Comparison of ENCODE assay signal across 8 cellular contexts in the genomic region with DNA sequence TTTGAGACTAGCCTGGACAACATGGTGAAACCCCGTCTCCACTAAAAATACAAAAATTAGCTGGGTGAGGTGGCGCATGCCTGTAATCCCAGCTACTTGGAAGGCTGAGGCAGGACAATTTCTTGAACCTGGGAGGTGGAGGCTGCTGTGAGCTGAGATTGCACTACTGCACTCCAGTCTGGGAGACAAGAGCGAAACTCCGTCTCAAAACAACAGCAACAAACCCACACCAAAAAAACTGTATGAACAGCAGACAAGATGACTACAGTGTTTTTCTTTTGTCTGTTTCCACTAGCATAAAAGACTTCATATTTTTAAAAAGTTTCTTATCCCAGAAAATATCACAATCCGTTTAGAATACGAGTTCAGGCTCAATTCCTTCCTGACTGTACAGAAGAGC. TPM values are rescaled to one million over a fixed set of nuclear protein-coding genes. Genes with fewer than 3 reads are reported as not detected.
DNase-seq lines count a peak whose midpoint lies in the region; ATAC-seq, FAIRE-seq and TF ChIP-seq lines count a peak whose summit lies in the region.
"Not testable (repeated sequence)": the region's sequence is repeated elsewhere in the genome, so short reads cannot be mapped to it uniquely, and the experiment has no call there.

No MANE protein-coding gene starts in this region.

- not testable (repeated sequence) for BruUV-seq in HepG2 (replicated peaks; lab: Mats Ljungman, UMichigan)

- POLR2A ChIA-PET in CD4-positive, alpha-beta memory T cell (lab: Charles Lee; ENCODE audit: partially characterized antibody), result interaction anchor here (0.6 to 3.7 kb wide), 12 partner anchors 8 to 1110 kb away, joined by 3 to 31 read pairs (median 4); partner anchors contain the start of gene PSME4
- POLR2A ChIA-PET in HepG2 (lab: Yijun Ruan, JAX), result interaction anchor here (0.8 to 1.9 kb wide), 5 partner anchors 7 to 145 kb away, joined by 3 to 9 read pairs (median 4); no protein-coding TSS in a partner anchor

- WGBS in HepG2 (ENCODE audit: low lambda C conversion rate), result 81% methylated on average over 6 of the region's 6 CpGs
- WGBS in thyroid gland, 2 donors, result 92 to 94% methylated on average over 6 of the region's 6 CpGs

- H3K9me3 ChIP-seq in CD4-positive, alpha-beta memory T cell (ENCODE audit: control insufficient read depth in 1 of 2, low read length in 2 of 2); T-helper 17 cell (ENCODE audit: control insufficient read depth, low read length, poor library complexity, severe bottlenecking); HepG2 (ENCODE audit: low read length); parathyroid adenoma (ENCODE audit: control insufficient read depth, low read length); thyroid gland: not testable (repeated sequence)
- peaks cover 18% of the 10 kb centered on the region for H3K9me3 ChIP-seq in KOPT-K1 (ENCODE audit: insufficient read depth, low read length, poor library complexity, severe bottlenecking)

- in situ Hi-C loops in HepG2 (cut with HindIII; ENCODE audit: extremely low pct_ligation_motif_present, low pct_unique_long_range_greater_than_20kb), result loop anchor here (10.0 kb wide), 1 partner anchor 600 kb away; no protein-coding TSS in a partner anchor

- peaks cover 17% of the 10 kb centered on the region for H3K4me1 ChIP-seq in CD4-positive, alpha-beta memory T cell (ENCODE audit: insufficient read depth, low read length)
- H3K4me1 ChIP-seq in HepG2 (ENCODE audit: insufficient read depth, low read length), result peaks cover 18% of the 10 kb centered on the region
- not testable (repeated sequence) for H3K4me1 ChIP-seq in parathyroid adenoma, thyroid gland

- H3K4me1 Mint-ChIP-seq in CD4-positive, alpha-beta memory T cell, result peaks cover 12 to 27% (median 16%) of the 10 kb centered on the region in 4 donors
- H3K4me1 Mint-ChIP-seq in T-helper 17 cell, result peaks cover 13% of the 10 kb centered on the region
- peaks cover 19% of the 10 kb centered on the region for H3K4me1 Mint-ChIP-seq in activated naive CD8-positive, alpha-beta T cell treated with anti-CD3 and anti-CD28 coated beads, Interleukin-2, amount 50 U/mL, for 24 hours

- FAIRE-seq in HepG2 (lab: Jason Lieb, UNC), result not testable (repeated sequence)

- H2AFZ ChIP-seq in HepG2 (ENCODE audit: low read length), result not testable (repeated sequence)
- peak overlapping the region; percentile 99 for H2AFZ ChIP-seq in parathyroid adenoma

- ATAC-seq in T-helper 17 cell; activated naive CD8-positive, alpha-beta T cell treated with anti-CD3 and anti-CD28 coated beads, Interleukin-2, amount 50 U/mL, for 24 hours; HepG2: not testable (repeated sequence)

- CTCF ChIA-PET in CD4-positive, alpha-beta memory T cell (lab: Charles Lee; ENCODE audit: partially characterized antibody), result interaction anchor here (1.5 to 2.2 kb wide), 3 partner anchors 7 to 590 kb away, joined by 5 to 10 read pairs (median 8); no protein-coding TSS in a partner anchor
- CTCF ChIA-PET in HepG2 (lab: Yijun Ruan, JAX; ENCODE audit: low intra/inter-chr PET ratio, low total read pairs), result not testable (repeated sequence)

- peak overlapping the region in 7 of 8 donors; percentile 94 to 98 (median 96) for H3K4me3 Mint-ChIP-seq in CD4-positive, alpha-beta memory T cell
- peak overlapping the region; percentile 95 for H3K4me3 Mint-ChIP-seq in T-helper 17 cell
- peak overlapping the region; percentile 87 for H3K4me3 Mint-ChIP-seq in activated naive CD8-positive, alpha-beta T cell treated with anti-CD3 and anti-CD28 coated beads, Interleukin-2, amount 50 U/mL, for 24 hours

- H3K9ac ChIP-seq in HepG2 (ENCODE audit: insufficient read depth, low read depth, low read length), result peak overlapping the region; percentile 94
- not testable (repeated sequence) for H3K9ac ChIP-seq in parathyroid adenoma

- not testable (repeated sequence) for TF ChIP-seq RAD21 in HepG2 (CRISPR knock-in tag; IDR thresholded peaks at IDR 0.05)

- not testable (repeated sequence) for H3K36me3 ChIP-seq in CD4-positive, alpha-beta memory T cell (ENCODE audit: insufficient read depth, low read length); KOPT-K1 (ENCODE audit: insufficient read depth, low read length); HepG2 (replicated peaks in 1 of 2; ENCODE audit: control insufficient read depth in 1 of 2, insufficient read depth in 2 of 2, low read length in 2 of 2); parathyroid adenoma (ENCODE audit: control insufficient read depth, insufficient read depth, low read length); thyroid gland

- H3K27me3 Mint-ChIP-seq in CD4-positive, alpha-beta memory T cell; T-helper 17 cell; activated naive CD8-positive, alpha-beta T cell treated with anti-CD3 and anti-CD28 coated beads, Interleukin-2, amount 50 U/mL, for 24 hours: not testable (repeated sequence)

- not testable (repeated sequence) for TF ChIP-seq CTCF in HepG2 (CRISPR knock-in tag; IDR thresholded peaks at IDR 0.05); parathyroid adenoma (IDR thresholded peaks at IDR 0.05); thyroid gland (IDR thresholded peaks at IDR 0.05)

- intact Hi-C loops in CD4-positive, alpha-beta memory T cell (cut with micrococcal nuclease), result loop anchor here (2.0 to 10.0 kb wide), 4 partner anchors 144 to 940 kb away; partner anchors contain the start of genes ASB3, ERLEC1, PSME4 and RTN4
- intact Hi-C loops in HepG2 (cut with micrococcal nuclease; ENCODE audit: unreplicated experiment), result loop anchor here (2.0 kb wide), 2 partner anchors 342 to 388 kb away; partner anchors contain the start of gene SPTBN1
- intact Hi-C loops in thyroid gland (cut with DNase I), result not testable (repeated sequence)

- not testable (repeated sequence) for DNase-seq in CD4-positive, alpha-beta memory T cell; T-helper 17 cell; activated naive CD8-positive, alpha-beta T cell treated with anti-CD3 and anti-CD28 coated beads, Interleukin-2, amount 50 U/mL, for 24 hours; epithelial cell of prostate (ENCODE audit: low read depth, low spot score); HepG2 (ENCODE audit: low spot score); thyroid gland

- H3K9me3 Mint-ChIP-seq in CD4-positive, alpha-beta memory T cell; activated naive CD8-positive, alpha-beta T cell treated with anti-CD3 and anti-CD28 coated beads, Interleukin-2, amount 50 U/mL, for 24 hours: not testable (repeated sequence)

- not testable (repeated sequence) for H3K4me3 ChIP-seq in CD4-positive, alpha-beta memory T cell (ENCODE audit: low read length in 2 of 2)
- H3K4me3 ChIP-seq in HepG2 (replicated peaks in 1 of 3; ENCODE audit: insufficient read depth in 1 of 3, low read depth in 2 of 3, low read length in 3 of 3) (peak overlapping the region; percentile 73 to 78 (median 75); a peak in 4 of 6 replicates), parathyroid adenoma (ENCODE audit: low read depth, low read length) (peak overlapping the region; percentile 97), thyroid gland (replicated peaks in 1 of 3) (peak overlapping the region in 1 of 3 donors; percentile 79)

- H3K27ac ChIP-seq in CD4-positive, alpha-beta memory T cell (ENCODE audit: low read depth, low read length), result peak overlapping the region; percentile 93
- H3K27ac ChIP-seq in KOPT-K1 (ENCODE audit: low read depth, low read length, poor library complexity, severe bottlenecking) (peak overlapping the region; percentile 93), epithelial cell of prostate (peak overlapping the region; percentile 96), HepG2 (ENCODE audit: extremely low read length, insufficient read depth, low read length) (peak overlapping the region; percentile 94), parathyroid adenoma (peak overlapping the region; percentile 99), thyroid gland (peak overlapping the region; percentile 96 to 100 (median 99))

- peaks cover 14 to 20% of the 10 kb centered on the region in 2 donors for H3K36me3 Mint-ChIP-seq in CD4-positive, alpha-beta memory T cell
- H3K36me3 Mint-ChIP-seq in T-helper 17 cell (ENCODE audit: low read depth), result not testable (repeated sequence)
- peaks cover 19% of the 10 kb centered on the region for H3K36me3 Mint-ChIP-seq in activated naive CD8-positive, alpha-beta T cell treated with anti-CD3 and anti-CD28 coated beads, Interleukin-2, amount 50 U/mL, for 24 hours (ENCODE audit: low read depth)

- not testable (repeated sequence) for TF ChIP-seq EP300 in HepG2 (IDR thresholded peaks at IDR 0.05; ENCODE audit: low read depth in 2 of 2, low read length in 2 of 2); HepG2 (CRISPR knock-in tag; IDR thresholded peaks at IDR 0.05; ENCODE audit: borderline replicate concordance)

- H3K79me2 ChIP-seq in HepG2 (ENCODE audit: insufficient read depth, low read length); parathyroid adenoma: not testable (repeated sequence)

- peak overlapping the region; percentile 99 to 100 (median 99) for H3K27ac Mint-ChIP-seq in CD4-positive, alpha-beta memory T cell
- H3K27ac Mint-ChIP-seq in T-helper 17 cell, result peak overlapping the region; percentile 96
- peak overlapping the region; percentile 98 for H3K27ac Mint-ChIP-seq in activated naive CD8-positive, alpha-beta T cell treated with anti-CD3 and anti-CD28 coated beads, Interleukin-2, amount 50 U/mL, for 24 hours

- not testable (repeated sequence) for H3K27me3 ChIP-seq in CD4-positive, alpha-beta memory T cell (ENCODE audit: insufficient read depth, low read length); HepG2 (ENCODE audit: control insufficient read depth in 1 of 2, insufficient read depth in 2 of 2, low read length in 2 of 2); parathyroid adenoma (ENCODE audit: control insufficient read depth, insufficient read depth, low read length); thyroid gland

- H3K4me2 ChIP-seq in HepG2 (ENCODE audit: low read depth, low read length) (peak overlapping the region; percentile 82), parathyroid adenoma (ENCODE audit: low read length) (peak overlapping the region; percentile 84)

- H4K20me1 ChIP-seq in HepG2 (ENCODE audit: insufficient read depth, low read length), result not testable (repeated sequence)

- not testable (repeated sequence) for TF ChIP-seq POLR2A in HepG2 (IDR thresholded peaks at IDR 0.05; ENCODE audit: insufficient read depth in 1 of 2, low read depth in 2 of 2, low read length in 2 of 2); thyroid gland (IDR thresholded peaks at IDR 0.05)

RNA-seq across cellular contexts. Expression of gene ACYP2, which starts 0.9 kb away (rescaled TPM):
- total RNA-seq in CD4-positive, alpha-beta memory T cell, result 10 to 100 TPM; 13.1 to 16.9 TPM
- polyA plus RNA-seq in CD4-positive, alpha-beta memory T cell, result 10 to 100 TPM; 16.7 to 16.9 TPM
- total RNA-seq in T-helper 17 cell, result 10 to 100 TPM in 1 of 2 donors, 1 to 10 TPM in 1; 9.8 to 10.3 TPM
- total RNA-seq in HepG2 (2016; rRNA removed; fragmentation: Illumina TruSeq; extraction: Trizol), result 12.3 and 16.2 TPM in 2 replicates
- total RNA-seq in HepG2 (2016; cell fraction: cytosol; rRNA removed; fragmentation: Illumina TruSeq; extraction: Trizol; ENCODE audit: low read depth), result 16.7 and 22.4 TPM in 2 replicates
- 12.7 and 14.1 TPM in 2 replicates for total RNA-seq in HepG2 (2016; cell fraction: insoluble cytoplasmic fraction; rRNA removed; fragmentation: Illumina TruSeq; extraction: Trizol)
- total RNA-seq in HepG2 (2016; cell fraction: membrane; rRNA removed; fragmentation: Illumina TruSeq; extraction: Trizol), result 19.5 and 23.4 TPM in 2 replicates
- 10.0 TPM in 2 replicates for total RNA-seq in HepG2 (2016; cell fraction: nucleus; rRNA removed; fragmentation: Illumina TruSeq; extraction: Trizol)
- 10.9 and 12.7 TPM in 2 replicates for polyA plus RNA-seq in HepG2 (2011; rRNA removed)
- 12.4 and 13.2 TPM in 2 replicates for polyA plus RNA-seq in HepG2 (2011; cell fraction: cytosol; rRNA removed)
- 6.9 and 8.0 TPM in 2 replicates for polyA plus RNA-seq in HepG2 (2011; cell fraction: nucleus; rRNA removed)
- 13.1 and 13.2 TPM in 2 replicates for polyA plus RNA-seq in HepG2 (2012)
- polyA plus RNA-seq in HepG2 (2016; cell fraction: cytosol; fragmentation: Illumina TruSeq; extraction: Trizol; ENCODE audit: low read depth), result 24.2 and 34.3 TPM in 2 replicates
- polyA plus RNA-seq in HepG2 (2016; cell fraction: insoluble cytoplasmic fraction; fragmentation: Illumina TruSeq; extraction: Trizol; ENCODE audit: low read depth), result 20.0 and 20.4 TPM in 2 replicates
- 23.2 and 26.0 TPM in 2 replicates for polyA plus RNA-seq in HepG2 (2016; cell fraction: membrane; fragmentation: Illumina TruSeq; extraction: Trizol; ENCODE audit: low read depth)
- polyA plus RNA-seq in HepG2 (2016; cell fraction: nucleus; fragmentation: Illumina TruSeq; extraction: Trizol; ENCODE audit: insufficient read depth, low read depth), result 13.3 and 15.2 TPM in 2 replicates
- 1.3 and 12.1 TPM in 2 replicates for polyA minus RNA-seq in HepG2 (2011; rRNA and poly(A)+ RNA removed; ENCODE audit: low replicate concordance)
- polyA minus RNA-seq in HepG2 (2011; cell fraction: cytosol; rRNA and poly(A)+ RNA removed), result 5.1 and 7.8 TPM in 2 replicates
- polyA minus RNA-seq in HepG2 (2011; cell fraction: nucleus; rRNA and poly(A)+ RNA removed), result 17.8 and 22.0 TPM in 2 replicates
- 10 to 100 TPM; 14.1 to 29.2 (median 26.2) TPM for total RNA-seq in thyroid gland
